25 cellular contexts compared by ENCODE assay signal in genomic region chr1:154768456-154769125, GRCh38.
DNase-seq lines count a peak whose midpoint lies in the region; ATAC-seq and TF ChIP-seq lines count a peak whose summit lies in the region.
"Had no signal": no experiment of that assay in that cellular context is flagged by ENCODE, and none has a peak within 500 bp of the region (broad histone marks: within the 10 kb centered on the region; RNA-seq: fewer than 3 reads in every experiment).

No MANE protein-coding gene starts in this region.

- H3K36me3 ChIP-seq in heart left ventricle (peaks cover 0 to 6% (median 0%) of the 10 kb centered on the region in 9 donors), aorta (ENCODE audit: control insufficient read depth in 1 of 2, insufficient read depth in 2 of 2, low read length in 1 of 2) (no peaks in the 10 kb centered on the region), MG63 (no peaks in the 10 kb centered on the region)
- H3K36me3 ChIP-seq: BE2C, lower lobe of right lung had no signal

- peaks cover 13% of the 10 kb centered on the region for H3K4me1 Mint-ChIP-seq in osteocyte (ENCODE audit: unreplicated experiment)
- H3K4me1 Mint-ChIP-seq: activated CD4-positive, alpha-beta memory T cell treated with anti-CD3 and anti-CD28 coated beads, Interleukin-2, amount 10 ng/mL, durations not matched to agents 7 days and 5 days; immature natural killer cell had no signal

- H3K27ac ChIP-seq in heart left ventricle (peak overlapping the region in 9 of 12 donors; percentile 2 to 56 (median 12)), aorta (ENCODE audit: low read depth in 1 of 2, low read length in 2 of 2) (no peak overlapping the region)
- H3K27ac ChIP-seq: lower lobe of right lung had no signal

- H3K4me3 Mint-ChIP-seq in osteocyte (ENCODE audit: unreplicated experiment) = no peak overlapping the region
- H3K4me3 Mint-ChIP-seq: activated B cell treated with CpG ODN at 0.5 μM for 24 hours; activated CD4-positive, alpha-beta memory T cell treated with anti-CD3 and anti-CD28 coated beads, Interleukin-2, amount 10 ng/mL, durations not matched to agents 7 days and 5 days; activated naive CD4-positive, alpha-beta T cell treated with anti-CD3 and anti-CD28 coated beads for 36 hours; immature natural killer cell; naive B cell; stimulated activated naive CD8-positive, alpha-beta T cell treated with anti-CD3 and anti-CD28 coated beads, Interleukin-15, Interleukin-2, amounts not matched to agents 100 ng/mL and 50 ng/mL, for 24 hours had no signal

- intact Hi-C loops in heart left ventricle (cut with DNase I) (loop anchor here in 6 of 10 donors (5.0 to 10.0 kb wide), 5 partner anchors 99 to 206 kb away; partner anchors contain the start of gene CHRNB2 (in 1 of the 6)), aorta (cut with DNase I) (loop anchor here in 1 of 2 donors (10.0 kb wide), 1 partner anchor 104 kb away; no protein-coding TSS in a partner anchor)

- peak overlapping the region; percentile 76 for H3K27ac Mint-ChIP-seq in osteocyte (ENCODE audit: unreplicated experiment)
- H3K27ac Mint-ChIP-seq: activated B cell treated with CpG ODN at 0.5 μM for 24 hours; activated CD4-positive, alpha-beta memory T cell treated with anti-CD3 and anti-CD28 coated beads, Interleukin-2, amount 10 ng/mL, durations not matched to agents 7 days and 5 days; activated naive CD4-positive, alpha-beta T cell treated with anti-CD3 and anti-CD28 coated beads for 36 hours; immature natural killer cell; stimulated activated naive CD8-positive, alpha-beta T cell treated with anti-CD3 and anti-CD28 coated beads, Interleukin-15, Interleukin-2, amounts not matched to agents 100 ng/mL and 50 ng/mL, for 24 hours had no signal

- H3K9me3 ChIP-seq in heart left ventricle = no peaks in the 10 kb centered on the region
- no peaks in the 10 kb centered on the region for H3K9me3 ChIP-seq in aorta (ENCODE audit: control insufficient read depth, low read length)
- H3K9me3 ChIP-seq in MG63 = no peaks in the 10 kb centered on the region
- H3K9me3 ChIP-seq: BE2C, Caco-2, lower lobe of right lung had no signal

- peaks cover 0 to 23% (median 15%) of the 10 kb centered on the region in 12 donors for H3K4me1 ChIP-seq in heart left ventricle
- no peaks in the 10 kb centered on the region for H3K4me1 ChIP-seq in aorta (ENCODE audit: control insufficient read depth in 1 of 2, insufficient read depth in 2 of 2, low read length in 2 of 2)
- H3K4me1 ChIP-seq: Caco-2, lower lobe of right lung had no signal

- H3K27me3 ChIP-seq in heart left ventricle = peaks cover 0 to 6% (median 0%) of the 10 kb centered on the region in 9 donors
- no peaks in the 10 kb centered on the region for H3K27me3 ChIP-seq in aorta (ENCODE audit: control insufficient read depth in 1 of 2, insufficient read depth in 2 of 2, low read length in 1 of 2)
- peaks cover 20% of the 10 kb centered on the region for H3K27me3 ChIP-seq in MG63
- H3K27me3 ChIP-seq: BE2C had no signal

- WGBS in heart left ventricle, 4 donors = 60 to 66% (median 62%) methylated on average over 8 of the region's 8 CpGs
- 58 to 64% methylated on average over 8 of the region's 8 CpGs for WGBS in aorta, 2 donors

- TF ChIP-seq POLR2A in heart left ventricle (IDR thresholded peaks at IDR 0.05) = no peak

- ATAC-seq in heart left ventricle (peak in 3 of 4 donors; percentile 30 to 45 (median 33)), aorta (ENCODE audit: low FRiP score) (no peak), HG02610 (IDR thresholded peaks at IDR 0.05; ENCODE audit: unreplicated experiment) (no peak)
- ATAC-seq: PC-3 had no signal

- H3K9me3 Mint-ChIP-seq in osteocyte (ENCODE audit: unreplicated experiment) = no peaks in the 10 kb centered on the region
- H3K9me3 Mint-ChIP-seq: activated B cell treated with CpG ODN at 0.5 μM for 24 hours; activated CD4-positive, alpha-beta memory T cell treated with anti-CD3 and anti-CD28 coated beads, Interleukin-2, amount 10 ng/mL, durations not matched to agents 7 days and 5 days; activated naive CD4-positive, alpha-beta T cell treated with anti-CD3 and anti-CD28 coated beads for 36 hours; immature natural killer cell; naive B cell; stimulated activated naive CD8-positive, alpha-beta T cell treated with anti-CD3 and anti-CD28 coated beads, Interleukin-15, Interleukin-2, amounts not matched to agents 100 ng/mL and 50 ng/mL, for 24 hours had no signal

- H3K36me3 Mint-ChIP-seq in osteocyte (ENCODE audit: unreplicated experiment) = no peaks in the 10 kb centered on the region
- H3K36me3 Mint-ChIP-seq: immature natural killer cell, naive B cell had no signal

- DNase-seq in activated effector memory CD4-positive, alpha-beta T cell treated with anti-CD3 and anti-CD28 coated beads, Interleukin-2, amount 50 U/mL, for 16 hours = peak; percentile 53
- no peak for DNase-seq in activated effector memory CD4-positive, alpha-beta T cell treated with Interleukin-2 at 50 U/mL for 16 hours
- DNase-seq in heart left ventricle = peak in 2 of 5 donors; percentile 43 to 47
- no peak for DNase-seq in osteocyte (ENCODE audit: extremely low spot score, unreplicated experiment)
- DNase-seq in aorta = peak; percentile 24 to 44
- no peak for DNase-seq in MG63
- DNase-seq in GDM1 (lab: John Stamatoyannopoulos, UW) = no peak
- DNase-seq: 8988T; activated B cell treated with CpG ODN at 0.5 μM for 24 hours; activated CD4-positive, alpha-beta memory T cell treated with anti-CD3 and anti-CD28 coated beads, Interleukin-2, amount 10 ng/mL, durations not matched to agents 7 days and 5 days; activated naive CD4-positive, alpha-beta T cell treated with anti-CD3 and anti-CD28 coated beads for 36 hours; activated T-cell treated with anti-CD3 and anti-CD28 coated beads, Interleukin-2, amount 50 U/mL, for 1 hour; BE2C; H7; immature natural killer cell; KBM-7; lower lobe of right lung; naive B cell; NCI-H1694 treated with DMSO at 0.1 percent for 48 hours; PC-3; stimulated activated CD4-positive, alpha-beta T cell treated with anti-CD3 and anti-CD28 coated beads, Interleukin-2, amount 100 ng/mL, for 48 hours had no signal

- H3K4me3 ChIP-seq in heart left ventricle (no peak overlapping the region), aorta (ENCODE audit: low read length in 2 of 2) (no peak overlapping the region), MG63 (no peak overlapping the region)
- H3K4me3 ChIP-seq: lower lobe of right lung, skin epidermis had no signal

- TF ChIP-seq CTCF in heart left ventricle (IDR thresholded peaks at IDR 0.05) (no peak), osteocyte (IDR thresholded peaks at IDR 0.05) (no peak)

- H3K27me3 Mint-ChIP-seq in osteocyte (ENCODE audit: unreplicated experiment) = peaks cover 41% of the 10 kb centered on the region

Comparison
In these comparisons a context has a peak if more than half of its experiments do, and no peak if none do; other contexts are left out.
1. DNase-seq: peak in activated effector memory CD4-positive, alpha-beta T cell treated with anti-CD3 and anti-CD28 coated beads, Interleukin-2, amount 50 U/mL, for 16 hours (single experiment) and aorta (2 of 2); none in activated effector memory CD4-positive, alpha-beta T cell treated with Interleukin-2 at 50 U/mL for 16 hours (single experiment), osteocyte (single experiment), MG63 (single experiment) and GDM1 (single experiment).
2. ATAC-seq: peak in heart left ventricle (3 of 4); none in aorta (single experiment) and HG02610 (single experiment).
3. H3K27ac ChIP-seq: peak in heart left ventricle (9 of 12); none in aorta (0 of 2).